ENCODE assay signal across 10 cellular contexts in genomic region chr10:119896061-119896655, GRCh38. TPM values are rescaled to one million over a fixed set of nuclear protein-coding genes. Genes with fewer than 3 reads are reported as not detected.
DNase-seq lines count a peak whose midpoint lies in the region; ATAC-seq and TF ChIP-seq lines count a peak whose summit lies in the region.
"Had no signal": no experiment of that assay in that cellular context is flagged by ENCODE, and none has a peak within 500 bp of the region (broad histone marks: within the 10 kb centered on the region; RNA-seq: fewer than 3 reads in every experiment).

No MANE protein-coding gene starts in this region.

- peak overlapping the region; percentile 23 for H3K27ac ChIP-seq in RWPE2 (ENCODE audit: poor library complexity, severe bottlenecking)

- H3K4me3 Mint-ChIP-seq in stimulated activated effector memory CD8-positive, alpha-beta T cell treated with anti-CD3 and anti-CD28 coated beads, Interleukin-12 subunit alpha, Interleukin-12 subunit beta, amount 100 ng/mL, for 72 hours: no peak overlapping the region
- H3K4me3 Mint-ChIP-seq: activated naive CD8-positive, alpha-beta T cell treated with anti-CD3 and anti-CD28 coated beads, Interleukin-2, amount 10 ng/mL, durations not matched to agents 7 days and 5 days had no signal

- H3K4me3 ChIP-seq in RWPE2 (ENCODE audit: severe bottlenecking) (no peak overlapping the region), fibroblast of pulmonary artery (replicated peaks; ENCODE audit: low read depth, low read length) (no peak overlapping the region)

- no peaks in the 10 kb centered on the region for H3K27me3 ChIP-seq in RWPE2 (ENCODE audit: insufficient read depth, poor library complexity, severe bottlenecking)

- peak overlapping the region; percentile 68 for H3K27ac Mint-ChIP-seq in stimulated activated effector memory CD8-positive, alpha-beta T cell treated with anti-CD3 and anti-CD28 coated beads, Interleukin-12 subunit alpha, Interleukin-12 subunit beta, amount 100 ng/mL, for 72 hours
- H3K27ac Mint-ChIP-seq: activated naive CD8-positive, alpha-beta T cell treated with anti-CD3 and anti-CD28 coated beads, Interleukin-2, amount 10 ng/mL, durations not matched to agents 7 days and 5 days had no signal

- ATAC-seq in RWPE2 (ENCODE audit: low read depth): no peak
- no peak for ATAC-seq in stimulated activated effector memory CD8-positive, alpha-beta T cell treated with anti-CD3 and anti-CD28 coated beads, Interleukin-12 subunit alpha, Interleukin-12 subunit beta, amount 100 ng/mL, for 72 hours

- TF ChIP-seq CTCF in RWPE2 (IDR thresholded peaks at IDR 0.05; ENCODE audit: poor library complexity, severe bottlenecking): no peak
- TF ChIP-seq CTCF in fibroblast of pulmonary artery (IDR thresholded peaks at IDR 0.05; ENCODE audit: low read length, missing control alignments): no peak
- TF ChIP-seq CTCF in GM20000 (IDR thresholded peaks at IDR 0.05; ENCODE audit: extremely low read depth, missing control alignments): no peak

- H3K4me1 ChIP-seq in RWPE2 (ENCODE audit: insufficient read depth, poor library complexity, severe bottlenecking): peaks cover 17% of the 10 kb centered on the region

- H3K36me3 ChIP-seq in RWPE2 (ENCODE audit: low read depth): peaks cover 44% of the 10 kb centered on the region

- peaks cover 64% of the 10 kb centered on the region for H3K36me3 Mint-ChIP-seq in stimulated activated effector memory CD8-positive, alpha-beta T cell treated with anti-CD3 and anti-CD28 coated beads, Interleukin-12 subunit alpha, Interleukin-12 subunit beta, amount 100 ng/mL, for 72 hours

- no peaks in the 10 kb centered on the region for H3K9me3 ChIP-seq in RWPE2 (ENCODE audit: severe bottlenecking)

- H3K9me3 Mint-ChIP-seq in stimulated activated effector memory CD8-positive, alpha-beta T cell treated with anti-CD3 and anti-CD28 coated beads, Interleukin-12 subunit alpha, Interleukin-12 subunit beta, amount 100 ng/mL, for 72 hours: no peaks in the 10 kb centered on the region
- H3K9me3 Mint-ChIP-seq: activated naive CD8-positive, alpha-beta T cell treated with anti-CD3 and anti-CD28 coated beads, Interleukin-2, amount 10 ng/mL, durations not matched to agents 7 days and 5 days had no signal

- DNase-seq in H4 (ENCODE audit: low spot score) (peak; percentile 81), RWPE2 (ENCODE audit: low spot score) (no peak), fibroblast of pulmonary artery (ENCODE audit: low read depth) (peak; percentile 91), NCI-H2081 (lab: John Stamatoyannopoulos, UW) (no peak), cerebellum (ENCODE audit: low spot score) (no peak), GM20000 (ENCODE audit: low spot score) (no peak)
- no peak for DNase-seq in stimulated activated effector memory CD8-positive, alpha-beta T cell treated with anti-CD3 and anti-CD28 coated beads, Interleukin-12 subunit alpha, Interleukin-12 subunit beta, amount 100 ng/mL, for 72 hours (ENCODE audit: low spot score in 2 of 2)
- DNase-seq in stimulated activated CD4-positive, alpha-beta T cell treated with anti-CD3 and anti-CD28 coated beads, Interleukin-12 subunit alpha, Interleukin-12 subunit beta, amount 100 ng/mL, for 4 hours: no peak
- DNase-seq: activated naive CD8-positive, alpha-beta T cell treated with anti-CD3 and anti-CD28 coated beads, Interleukin-2, amount 10 ng/mL, durations not matched to agents 7 days and 5 days; NCI-H1694 treated with DMSO at 0.1 percent for 48 hours had no signal

- peaks cover 54% of the 10 kb centered on the region for H3K4me1 Mint-ChIP-seq in stimulated activated effector memory CD8-positive, alpha-beta T cell treated with anti-CD3 and anti-CD28 coated beads, Interleukin-12 subunit alpha, Interleukin-12 subunit beta, amount 100 ng/mL, for 72 hours

RNA-seq across cellular contexts. Expression of gene SEC23IP, which starts 3.6 kb away (rescaled TPM):
- total RNA-seq in H4 (2014; rRNA removed; shearing (Covaris generic)): 13.1 and 24.3 TPM in 2 replicates
- total RNA-seq in cerebellum: 24.5 TPM

RNA-seq across cellular contexts. Expression of gene MCMBP, which starts 23.5 kb away (rescaled TPM):
- 68.7 and 77.3 TPM in 2 replicates for total RNA-seq in H4 (2014; rRNA removed; shearing (Covaris generic))
- total RNA-seq in cerebellum: 46.6 TPM

Comparison
In these comparisons a context has a peak if more than half of its experiments do, and no peak if none do; other contexts are left out.
1. DNase-seq: peak in H4 (single experiment) and fibroblast of pulmonary artery (single experiment); none in RWPE2 (single experiment), stimulated activated effector memory CD8-positive, alpha-beta T cell treated with anti-CD3 and anti-CD28 coated beads, Interleukin-12 subunit alpha, Interleukin-12 subunit beta, amount 100 ng/mL, for 72 hours (0 of 2), stimulated activated CD4-positive, alpha-beta T cell treated with anti-CD3 and anti-CD28 coated beads, Interleukin-12 subunit alpha, Interleukin-12 subunit beta, amount 100 ng/mL, for 4 hours (single experiment), NCI-H2081 (0 of 2), cerebellum (single experiment) and GM20000 (single experiment).